29 cellular contexts compared by ENCODE assay signal in the genomic region with DNA sequence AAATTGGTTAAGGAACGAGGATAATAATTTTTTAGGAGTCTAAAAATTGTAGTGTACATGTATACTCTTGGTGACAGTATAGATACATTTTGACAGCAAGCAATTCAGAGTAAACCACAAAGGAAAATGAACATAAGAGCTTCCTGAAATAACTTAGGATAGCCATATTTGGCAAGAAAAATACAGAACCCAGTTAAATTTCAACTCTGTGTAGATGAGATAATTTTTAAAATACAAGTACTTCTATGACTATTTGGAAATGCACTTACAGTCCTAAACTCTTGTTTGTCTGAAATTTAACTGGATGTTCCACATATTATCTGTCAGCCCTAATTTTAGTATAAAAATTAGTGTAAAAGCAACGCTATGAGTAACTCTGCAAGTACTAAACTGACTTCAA.
"Had no signal": no experiment of that assay in that cellular context is flagged by ENCODE, and none has a peak within 500 bp of the region (broad histone marks: within the 10 kb centered on the region; RNA-seq: fewer than 3 reads in every experiment).

No MANE protein-coding gene starts in this region.

- H3K4me3 Mint-ChIP-seq: activated CD4-positive, alpha-beta memory T cell treated with anti-CD3 and anti-CD28 coated beads for 36 hours; activated CD4-positive, alpha-beta T cell treated with anti-CD3 and anti-CD28 coated beads, Interleukin-2, amount 10 ng/mL, durations not matched to agents 24 days and 14 days; activated naive CD4-positive, alpha-beta T cell treated with anti-CD3 and anti-CD28 coated beads, Interleukin-2, amount 10 ng/mL, durations not matched to agents 7 days and 5 days; activated naive CD8-positive, alpha-beta T cell treated with anti-CD3 and anti-CD28 coated beads, Interleukin-2, amount 10 ng/mL, durations not matched to agents 7 days and 5 days; activated T-helper 1 cell treated with anti-CD3 and anti-CD28 coated beads, Interleukin-12 subunit alpha, Interleukin-12 subunit beta, Interleukin-2, Interleukin-4 antibody, amounts not matched to agents 30 ng/mL and 10 ng/mL and 1 ng/mL, durations not matched to agents 14 hours and 24 hours and 36 hours; natural killer cell treated with Interleukin-12 subunit alpha and Interleukin-12 subunit beta and Interleukin-15 and Interleukin-18, amount 100 ng/mL, for 72 hours; type B pancreatic cell had no signal

- H3K27me3 ChIP-seq: ascending aorta, brain microvascular endothelial cell, gastroesophageal sphincter, hepatocyte, testis, vagina had no signal

- ATAC-seq: gastroesophageal sphincter; mucosa of descending colon; natural killer cell treated with Interleukin-12 subunit alpha and Interleukin-12 subunit beta and Interleukin-15 and Interleukin-18, amount 100 ng/mL, for 72 hours; sciatic nerve; stimulated activated naive CD8-positive, alpha-beta T cell treated with anti-CD3 and anti-CD28 coated beads, Interleukin-15, Interleukin-2, amounts not matched to agents 100 U/mL and 50 U/mL, for 24 hours had no signal

- H3K27ac Mint-ChIP-seq: activated CD4-positive, alpha-beta memory T cell treated with anti-CD3 and anti-CD28 coated beads for 36 hours; activated CD4-positive, alpha-beta T cell treated with anti-CD3 and anti-CD28 coated beads, Interleukin-2, amount 10 ng/mL, durations not matched to agents 24 days and 14 days; activated naive CD4-positive, alpha-beta T cell treated with anti-CD3 and anti-CD28 coated beads, Interleukin-2, amount 10 ng/mL, durations not matched to agents 7 days and 5 days; activated naive CD8-positive, alpha-beta T cell treated with anti-CD3 and anti-CD28 coated beads, Interleukin-2, amount 10 ng/mL, durations not matched to agents 7 days and 5 days; activated T-helper 1 cell treated with anti-CD3 and anti-CD28 coated beads, Interleukin-12 subunit alpha, Interleukin-12 subunit beta, Interleukin-2, Interleukin-4 antibody, amounts not matched to agents 30 ng/mL and 10 ng/mL and 1 ng/mL, durations not matched to agents 14 hours and 24 hours and 36 hours; natural killer cell treated with Interleukin-12 subunit alpha and Interleukin-12 subunit beta and Interleukin-15 and Interleukin-18, amount 100 ng/mL, for 72 hours; type B pancreatic cell had no signal

- H3K9me3 ChIP-seq: ascending aorta, gastroesophageal sphincter, left ventricle myocardium inferior, mucosa of descending colon, prostate gland, testis, vagina had no signal

- H3K27me3 Mint-ChIP-seq: activated CD4-positive, alpha-beta memory T cell treated with anti-CD3 and anti-CD28 coated beads for 36 hours; activated CD4-positive, alpha-beta T cell treated with anti-CD3 and anti-CD28 coated beads, Interleukin-2, amount 10 ng/mL, durations not matched to agents 24 days and 14 days; activated naive CD4-positive, alpha-beta T cell treated with anti-CD3 and anti-CD28 coated beads, Interleukin-2, amount 10 ng/mL, durations not matched to agents 7 days and 5 days; activated naive CD8-positive, alpha-beta T cell treated with anti-CD3 and anti-CD28 coated beads, Interleukin-2, amount 10 ng/mL, durations not matched to agents 7 days and 5 days; natural killer cell treated with Interleukin-12 subunit alpha and Interleukin-12 subunit beta and Interleukin-15 and Interleukin-18, amount 100 ng/mL, for 72 hours; type B pancreatic cell had no signal

- H3K9me3 Mint-ChIP-seq: activated CD4-positive, alpha-beta memory T cell treated with anti-CD3 and anti-CD28 coated beads for 36 hours; activated CD4-positive, alpha-beta T cell treated with anti-CD3 and anti-CD28 coated beads, Interleukin-2, amount 10 ng/mL, durations not matched to agents 24 days and 14 days; activated T-helper 1 cell treated with anti-CD3 and anti-CD28 coated beads, Interleukin-12 subunit alpha, Interleukin-12 subunit beta, Interleukin-2, Interleukin-4 antibody, amounts not matched to agents 30 ng/mL and 10 ng/mL and 1 ng/mL, durations not matched to agents 14 hours and 24 hours and 36 hours had no signal

- DNase-seq: activated CD4-positive, alpha-beta memory T cell treated with anti-CD3 and anti-CD28 coated beads for 36 hours; activated CD4-positive, alpha-beta T cell treated with anti-CD3 and anti-CD28 coated beads, Interleukin-2, amount 10 ng/mL, durations not matched to agents 24 days and 14 days; activated CD4-positive, CD25-positive, alpha-beta regulatory T cell treated with anti-CD3 and anti-CD28 coated beads, Interleukin-2, amount 50 U/mL, for 72 hours; activated CD8-positive, alpha-beta memory T cell treated with anti-CD3 and anti-CD28 coated beads, Interleukin-2, amount 50 U/mL, for 4 hours; activated gamma-delta T cell; activated naive CD4-positive, alpha-beta T cell treated with anti-CD3 and anti-CD28 coated beads, Interleukin-2, amount 10 ng/mL, durations not matched to agents 7 days and 5 days; activated naive CD8-positive, alpha-beta T cell treated with anti-CD3 and anti-CD28 coated beads, Interleukin-2, amount 10 ng/mL, durations not matched to agents 7 days and 5 days; activated T-cell treated with anti-CD3 and anti-CD28 coated beads, Interleukin-2, amount 50 U/mL, for 1 hour; brain microvascular endothelial cell; cortex of kidney; islet precursor cell; left ventricle myocardium inferior; mucosa of descending colon; retina; stimulated activated CD4-positive, alpha-beta T cell treated with anti-CD3 and anti-CD28 coated beads, Interleukin-12 subunit alpha, Interleukin-12 subunit beta, amount 100 ng/mL, for 4 hours; stimulated activated CD4-positive, alpha-beta T cell treated with anti-CD3 and anti-CD28 coated beads, Interleukin-4, amount 100 ng/mL, for 1 hour; stimulated activated naive CD8-positive, alpha-beta T cell treated with anti-CD3 and anti-CD28 coated beads, Interleukin-15, Interleukin-2, amounts not matched to agents 100 U/mL and 50 U/mL, for 24 hours; testis had no signal

- H3K4me1 ChIP-seq: prostate gland, vagina had no signal

- H3K36me3 Mint-ChIP-seq: activated CD4-positive, alpha-beta memory T cell treated with anti-CD3 and anti-CD28 coated beads for 36 hours; activated naive CD4-positive, alpha-beta T cell treated with anti-CD3 and anti-CD28 coated beads, Interleukin-2, amount 10 ng/mL, durations not matched to agents 7 days and 5 days; activated naive CD8-positive, alpha-beta T cell treated with anti-CD3 and anti-CD28 coated beads, Interleukin-2, amount 10 ng/mL, durations not matched to agents 7 days and 5 days; natural killer cell treated with Interleukin-12 subunit alpha and Interleukin-12 subunit beta and Interleukin-15 and Interleukin-18, amount 100 ng/mL, for 72 hours; type B pancreatic cell had no signal

- H3K4me3 ChIP-seq: ascending aorta, gastroesophageal sphincter, hepatocyte, left ventricle myocardium inferior, lung, mucosa of descending colon, prostate gland, skin epidermis, testis, vagina had no signal

- H3K4me1 Mint-ChIP-seq: activated CD4-positive, alpha-beta T cell treated with anti-CD3 and anti-CD28 coated beads, Interleukin-2, amount 10 ng/mL, durations not matched to agents 24 days and 14 days; activated naive CD4-positive, alpha-beta T cell treated with anti-CD3 and anti-CD28 coated beads, Interleukin-2, amount 10 ng/mL, durations not matched to agents 7 days and 5 days; activated naive CD8-positive, alpha-beta T cell treated with anti-CD3 and anti-CD28 coated beads, Interleukin-2, amount 10 ng/mL, durations not matched to agents 7 days and 5 days had no signal

- H3K27ac ChIP-seq: ascending aorta, brain microvascular endothelial cell, gastroesophageal sphincter, hepatocyte, left ventricle myocardium inferior, prostate gland, skin epidermis, vagina had no signal

- H3K36me3 ChIP-seq: ascending aorta, brain microvascular endothelial cell, gastroesophageal sphincter, left ventricle myocardium inferior, prostate gland, vagina had no signal
